In the genomic region with DNA sequence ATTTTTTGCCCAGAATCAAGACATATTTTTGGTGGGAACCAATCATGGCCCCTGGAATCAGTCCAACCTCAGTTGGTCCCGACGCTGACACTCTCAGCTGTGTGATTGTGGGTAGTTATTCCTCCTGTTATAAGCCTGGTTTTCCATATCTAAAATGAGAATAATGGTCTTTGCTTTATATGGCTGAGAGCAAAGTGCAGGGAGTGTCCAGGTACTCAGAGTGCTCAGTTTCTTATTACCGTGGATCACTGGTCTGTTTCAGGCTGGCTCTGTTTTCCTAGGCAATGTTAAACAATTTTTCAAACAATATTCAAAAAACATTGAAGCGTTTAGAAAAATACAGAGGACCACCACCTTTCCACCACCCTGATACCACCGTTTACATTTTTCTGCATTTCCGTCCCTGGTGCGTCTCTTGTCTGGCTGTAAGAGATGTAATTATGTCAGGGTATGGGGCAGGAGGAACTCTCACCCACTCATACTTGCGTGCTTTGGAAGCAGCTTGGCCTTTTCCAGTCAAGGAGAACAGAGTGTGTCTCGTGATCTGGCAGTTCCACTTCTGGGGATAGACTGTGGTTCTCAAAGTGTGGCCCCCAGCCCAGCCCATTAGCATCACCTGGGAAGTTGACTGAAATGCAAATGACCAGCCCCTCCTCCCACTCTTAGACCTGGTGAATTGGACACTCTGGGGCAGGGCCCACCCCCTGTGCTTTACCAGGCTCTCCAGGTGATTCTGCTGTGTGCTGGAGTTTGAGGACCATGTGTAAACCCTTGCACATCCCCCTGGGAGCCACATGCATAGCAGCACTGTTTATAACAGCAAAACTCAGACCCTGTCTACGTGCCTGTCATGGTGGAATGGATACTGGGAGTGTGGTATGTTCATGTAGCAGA, we compare ENCODE assay signal across 1 cellular context.
TF ChIP-seq lines count a peak whose summit lies in the region.

No MANE protein-coding gene starts in this region.

TF ChIP-seq in HepG2, 621 proteins besides CTCF, POLR2A, EP300 and RAD21:
- TF ChIP-seq, protein P1, sequence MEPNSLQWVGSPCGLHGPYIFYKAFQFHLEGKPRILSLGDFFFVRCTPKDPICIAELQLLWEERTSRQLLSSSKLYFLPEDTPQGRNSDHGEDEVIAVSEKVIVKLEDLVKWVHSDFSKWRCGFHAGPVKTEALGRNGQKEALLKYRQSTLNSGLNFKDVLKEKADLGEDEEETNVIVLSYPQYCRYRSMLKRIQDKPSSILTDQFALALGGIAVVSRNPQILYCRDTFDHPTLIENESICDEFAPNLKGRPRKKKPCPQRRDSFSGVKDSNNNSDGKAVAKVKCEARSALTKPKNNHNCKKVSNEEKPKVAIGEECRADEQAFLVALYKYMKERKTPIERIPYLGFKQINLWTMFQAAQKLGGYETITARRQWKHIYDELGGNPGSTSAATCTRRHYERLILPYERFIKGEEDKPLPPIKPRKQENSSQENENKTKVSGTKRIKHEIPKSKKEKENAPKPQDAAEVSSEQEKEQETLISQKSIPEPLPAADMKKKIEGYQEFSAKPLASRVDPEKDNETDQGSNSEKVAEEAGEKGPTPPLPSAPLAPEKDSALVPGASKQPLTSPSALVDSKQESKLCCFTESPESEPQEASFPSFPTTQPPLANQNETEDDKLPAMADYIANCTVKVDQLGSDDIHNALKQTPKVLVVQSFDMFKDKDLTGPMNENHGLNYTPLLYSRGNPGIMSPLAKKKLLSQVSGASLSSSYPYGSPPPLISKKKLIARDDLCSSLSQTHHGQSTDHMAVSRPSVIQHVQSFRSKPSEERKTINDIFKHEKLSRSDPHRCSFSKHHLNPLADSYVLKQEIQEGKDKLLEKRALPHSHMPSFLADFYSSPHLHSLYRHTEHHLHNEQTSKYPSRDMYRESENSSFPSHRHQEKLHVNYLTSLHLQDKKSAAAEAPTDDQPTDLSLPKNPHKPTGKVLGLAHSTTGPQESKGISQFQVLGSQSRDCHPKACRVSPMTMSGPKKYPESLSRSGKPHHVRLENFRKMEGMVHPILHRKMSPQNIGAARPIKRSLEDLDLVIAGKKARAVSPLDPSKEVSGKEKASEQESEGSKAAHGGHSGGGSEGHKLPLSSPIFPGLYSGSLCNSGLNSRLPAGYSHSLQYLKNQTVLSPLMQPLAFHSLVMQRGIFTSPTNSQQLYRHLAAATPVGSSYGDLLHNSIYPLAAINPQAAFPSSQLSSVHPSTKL (CRISPR knock-in tag; IDR thresholded peaks at IDR 0.05) = no peak
- TF ChIP-seq ZNF101 (CRISPR knock-in tag; IDR thresholded peaks at IDR 0.05; ENCODE audit: borderline replicate concordance, low read depth) (no peak), SP5 (CRISPR knock-in tag; IDR thresholded peaks at IDR 0.05; ENCODE audit: borderline replicate concordance, low read depth) (no peak), NFRKB (IDR thresholded peaks at IDR 0.05) (no peak), ZNF672 (CRISPR knock-in tag; IDR thresholded peaks at IDR 0.05) (no peak), SALL2 (CRISPR knock-in tag; IDR thresholded peaks at IDR 0.05) (no peak), HNF1B (CRISPR knock-in tag; IDR thresholded peaks at IDR 0.05) (no peak), ZNF563 (CRISPR knock-in tag; IDR thresholded peaks at IDR 0.05) (no peak), ZNF547 (CRISPR knock-in tag; IDR thresholded peaks at IDR 0.05) (no peak)
- TF ChIP-seq, protein P2, sequence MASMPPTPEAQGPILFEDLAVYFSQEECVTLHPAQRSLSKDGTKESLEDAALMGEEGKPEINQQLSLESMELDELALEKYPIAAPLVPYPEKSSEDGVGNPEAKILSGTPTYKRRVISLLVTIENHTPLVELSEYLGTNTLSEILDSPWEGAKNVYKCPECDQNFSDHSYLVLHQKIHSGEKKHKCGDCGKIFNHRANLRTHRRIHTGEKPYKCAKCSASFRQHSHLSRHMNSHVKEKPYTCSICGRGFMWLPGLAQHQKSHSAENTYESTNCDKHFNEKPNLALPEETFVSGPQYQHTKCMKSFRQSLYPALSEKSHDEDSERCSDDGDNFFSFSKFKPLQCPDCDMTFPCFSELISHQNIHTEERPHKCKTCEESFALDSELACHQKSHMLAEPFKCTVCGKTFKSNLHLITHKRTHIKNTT (CRISPR knock-in tag; IDR thresholded peaks at IDR 0.05) = no peak
